ENCODE assay signal across 1 cellular context in genomic region chr20:6053776-6054688, GRCh38.
TF ChIP-seq lines count a peak whose summit lies in the region.

Gene LRRN4 (minus strand): TSS chr20:6054060. CDS start chr20:6052799, 1,261 bp downstream.

TF ChIP-seq in HepG2, 621 proteins besides CTCF, POLR2A, EP300 and RAD21 (continued from another document and continues in another):
- TF ChIP-seq, protein P1, sequence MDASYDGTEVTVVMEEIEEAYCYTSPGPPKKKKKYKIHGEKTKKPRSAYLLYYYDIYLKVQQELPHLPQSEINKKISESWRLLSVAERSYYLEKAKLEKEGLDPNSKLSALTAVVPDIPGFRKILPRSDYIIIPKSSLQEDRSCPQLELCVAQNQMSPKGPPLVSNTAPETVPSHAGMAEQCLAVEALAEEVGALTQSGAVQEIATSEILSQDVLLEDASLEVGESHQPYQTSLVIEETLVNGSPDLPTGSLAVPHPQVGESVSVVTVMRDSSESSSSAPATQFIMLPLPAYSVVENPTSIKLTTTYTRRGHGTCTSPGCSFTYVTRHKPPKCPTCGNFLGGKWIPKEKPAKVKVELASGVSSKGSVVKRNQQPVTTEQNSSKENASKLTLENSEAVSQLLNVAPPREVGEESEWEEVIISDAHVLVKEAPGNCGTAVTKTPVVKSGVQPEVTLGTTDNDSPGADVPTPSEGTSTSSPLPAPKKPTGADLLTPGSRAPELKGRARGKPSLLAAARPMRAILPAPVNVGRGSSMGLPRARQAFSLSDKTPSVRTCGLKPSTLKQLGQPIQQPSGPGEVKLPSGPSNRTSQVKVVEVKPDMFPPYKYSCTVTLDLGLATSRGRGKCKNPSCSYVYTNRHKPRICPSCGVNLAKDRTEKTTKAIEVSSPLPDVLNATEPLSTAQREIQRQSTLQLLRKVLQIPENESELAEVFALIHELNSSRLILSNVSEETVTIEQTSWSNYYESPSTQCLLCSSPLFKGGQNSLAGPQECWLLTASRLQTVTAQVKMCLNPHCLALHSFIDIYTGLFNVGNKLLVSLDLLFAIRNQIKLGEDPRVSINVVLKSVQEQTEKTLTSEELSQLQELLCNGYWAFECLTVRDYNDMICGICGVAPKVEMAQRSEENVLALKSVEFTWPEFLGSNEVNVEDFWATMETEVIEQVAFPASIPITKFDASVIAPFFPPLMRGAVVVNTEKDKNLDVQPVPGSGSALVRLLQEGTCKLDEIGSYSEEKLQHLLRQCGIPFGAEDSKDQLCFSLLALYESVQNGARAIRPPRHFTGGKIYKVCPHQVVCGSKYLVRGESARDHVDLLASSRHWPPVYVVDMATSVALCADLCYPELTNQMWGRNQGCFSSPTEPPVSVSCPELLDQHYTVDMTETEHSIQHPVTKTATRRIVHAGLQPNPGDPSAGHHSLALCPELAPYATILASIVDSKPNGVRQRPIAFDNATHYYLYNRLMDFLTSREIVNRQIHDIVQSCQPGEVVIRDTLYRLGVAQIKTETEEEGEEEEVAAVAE (CRISPR knock-in tag; IDR thresholded peaks at IDR 0.05; ENCODE audit: borderline replicate concordance), result no peak
- no peak for TF ChIP-seq ZNF652 (CRISPR knock-in tag; IDR thresholded peaks at IDR 0.05; ENCODE audit: borderline replicate concordance, low read depth)
- 0 out of 2 replicates have a peak, but pooled peaks have one; percentile 52 for TF ChIP-seq CAMTA2 (CRISPR knock-in tag; IDR thresholded peaks at IDR 0.05; ENCODE audit: borderline replicate concordance)
- TF ChIP-seq EEA1 (CRISPR knock-in tag; IDR thresholded peaks at IDR 0.05; ENCODE audit: borderline replicate concordance), result 0 out of 2 replicates have a peak, but pooled peaks have one; percentile 23
- TF ChIP-seq, protein P2, sequence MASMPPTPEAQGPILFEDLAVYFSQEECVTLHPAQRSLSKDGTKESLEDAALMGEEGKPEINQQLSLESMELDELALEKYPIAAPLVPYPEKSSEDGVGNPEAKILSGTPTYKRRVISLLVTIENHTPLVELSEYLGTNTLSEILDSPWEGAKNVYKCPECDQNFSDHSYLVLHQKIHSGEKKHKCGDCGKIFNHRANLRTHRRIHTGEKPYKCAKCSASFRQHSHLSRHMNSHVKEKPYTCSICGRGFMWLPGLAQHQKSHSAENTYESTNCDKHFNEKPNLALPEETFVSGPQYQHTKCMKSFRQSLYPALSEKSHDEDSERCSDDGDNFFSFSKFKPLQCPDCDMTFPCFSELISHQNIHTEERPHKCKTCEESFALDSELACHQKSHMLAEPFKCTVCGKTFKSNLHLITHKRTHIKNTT (CRISPR knock-in tag; IDR thresholded peaks at IDR 0.05), result no peak
- TF ChIP-seq ZNF547 (CRISPR knock-in tag; IDR thresholded peaks at IDR 0.05), result 0 out of 2 replicates have a peak, but pooled peaks have one; percentile 69
- TF ChIP-seq TFDP1 (CRISPR knock-in tag; IDR thresholded peaks at IDR 0.05; ENCODE audit: borderline replicate concordance), result 0 out of 2 replicates have a peak, but pooled peaks have one; percentile 17
- TF ChIP-seq ZNF7 (CRISPR knock-in tag; IDR thresholded peaks at IDR 0.05), result no peak
- TF ChIP-seq FOXP4 (CRISPR knock-in tag; IDR thresholded peaks at IDR 0.05), result no peak
- TF ChIP-seq, protein P3, sequence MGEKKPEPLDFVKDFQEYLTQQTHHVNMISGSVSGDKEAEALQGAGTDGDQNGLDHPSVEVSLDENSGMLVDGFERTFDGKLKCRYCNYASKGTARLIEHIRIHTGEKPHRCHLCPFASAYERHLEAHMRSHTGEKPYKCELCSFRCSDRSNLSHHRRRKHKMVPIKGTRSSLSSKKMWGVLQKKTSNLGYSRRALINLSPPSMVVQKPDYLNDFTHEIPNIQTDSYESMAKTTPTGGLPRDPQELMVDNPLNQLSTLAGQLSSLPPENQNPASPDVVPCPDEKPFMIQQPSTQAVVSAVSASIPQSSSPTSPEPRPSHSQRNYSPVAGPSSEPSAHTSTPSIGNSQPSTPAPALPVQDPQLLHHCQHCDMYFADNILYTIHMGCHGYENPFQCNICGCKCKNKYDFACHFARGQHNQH (CRISPR knock-in tag; IDR thresholded peaks at IDR 0.05), result 0 out of 2 replicates have a peak, but pooled peaks have one; percentile 7
- no peak for TF ChIP-seq CREB3 (CRISPR knock-in tag; IDR thresholded peaks at IDR 0.05)
- 0 out of 2 replicates have a peak, but pooled peaks have one; percentile 52 for TF ChIP-seq ZNF891 (CRISPR knock-in tag; IDR thresholded peaks at IDR 0.05)
- no peak for TF ChIP-seq JUN (CRISPR knock-in tag; IDR thresholded peaks at IDR 0.05)
- TF ChIP-seq SNAI1 (CRISPR knock-in tag; IDR thresholded peaks at IDR 0.05; ENCODE audit: borderline replicate concordance), result no peak
- no peak for TF ChIP-seq ATF7-NPFF (CRISPR knock-in tag; IDR thresholded peaks at IDR 0.05; ENCODE audit: low read depth)
- peak; percentile 48; the same call in 1 of the 2 replicates for TF ChIP-seq SP4 (CRISPR knock-in tag; IDR thresholded peaks at IDR 0.05)
- TF ChIP-seq ZNF614 (CRISPR knock-in tag; IDR thresholded peaks at IDR 0.05; ENCODE audit: borderline replicate concordance), result 0 out of 2 replicates have a peak, but pooled peaks have one; percentile 3
- TF ChIP-seq ZNF549 (CRISPR knock-in tag; IDR thresholded peaks at IDR 0.05), result no peak
- TF ChIP-seq ZNF598 (CRISPR knock-in tag; IDR thresholded peaks at IDR 0.05; ENCODE audit: borderline replicate concordance), result 0 out of 2 replicates have a peak, but pooled peaks have one; percentile 70
- TF ChIP-seq NFIB (CRISPR knock-in tag; IDR thresholded peaks at IDR 0.05; ENCODE audit: borderline replicate concordance), result no peak
- TF ChIP-seq MAFF (IDR thresholded peaks at IDR 0.05; ENCODE audit: low read depth, low read length), result no peak
- TF ChIP-seq ZNF572 (CRISPR knock-in tag; IDR thresholded peaks at IDR 0.05), result 0 out of 2 replicates have a peak, but pooled peaks have one; percentile 30
- no peak for TF ChIP-seq SYNCRIP (IDR thresholded peaks at IDR 0.05; ENCODE audit: insufficient read depth, low read depth, low read length)
- peak; percentile 31; the same call in 1 of the 2 replicates for TF ChIP-seq ZNF768 (CRISPR knock-in tag; IDR thresholded peaks at IDR 0.05)
- TF ChIP-seq SPEN (CRISPR knock-in tag; IDR thresholded peaks at IDR 0.05; ENCODE audit: low read depth), result peak; percentile 52; the same call in 1 of the 2 replicates
- TF ChIP-seq ZNF777 (CRISPR knock-in tag; IDR thresholded peaks at IDR 0.05), result peak; percentile 28; the same call in 1 of the 2 replicates
- TF ChIP-seq SCMH1 (CRISPR knock-in tag; IDR thresholded peaks at IDR 0.05; ENCODE audit: borderline replicate concordance), result no peak
- TF ChIP-seq, protein P4, sequence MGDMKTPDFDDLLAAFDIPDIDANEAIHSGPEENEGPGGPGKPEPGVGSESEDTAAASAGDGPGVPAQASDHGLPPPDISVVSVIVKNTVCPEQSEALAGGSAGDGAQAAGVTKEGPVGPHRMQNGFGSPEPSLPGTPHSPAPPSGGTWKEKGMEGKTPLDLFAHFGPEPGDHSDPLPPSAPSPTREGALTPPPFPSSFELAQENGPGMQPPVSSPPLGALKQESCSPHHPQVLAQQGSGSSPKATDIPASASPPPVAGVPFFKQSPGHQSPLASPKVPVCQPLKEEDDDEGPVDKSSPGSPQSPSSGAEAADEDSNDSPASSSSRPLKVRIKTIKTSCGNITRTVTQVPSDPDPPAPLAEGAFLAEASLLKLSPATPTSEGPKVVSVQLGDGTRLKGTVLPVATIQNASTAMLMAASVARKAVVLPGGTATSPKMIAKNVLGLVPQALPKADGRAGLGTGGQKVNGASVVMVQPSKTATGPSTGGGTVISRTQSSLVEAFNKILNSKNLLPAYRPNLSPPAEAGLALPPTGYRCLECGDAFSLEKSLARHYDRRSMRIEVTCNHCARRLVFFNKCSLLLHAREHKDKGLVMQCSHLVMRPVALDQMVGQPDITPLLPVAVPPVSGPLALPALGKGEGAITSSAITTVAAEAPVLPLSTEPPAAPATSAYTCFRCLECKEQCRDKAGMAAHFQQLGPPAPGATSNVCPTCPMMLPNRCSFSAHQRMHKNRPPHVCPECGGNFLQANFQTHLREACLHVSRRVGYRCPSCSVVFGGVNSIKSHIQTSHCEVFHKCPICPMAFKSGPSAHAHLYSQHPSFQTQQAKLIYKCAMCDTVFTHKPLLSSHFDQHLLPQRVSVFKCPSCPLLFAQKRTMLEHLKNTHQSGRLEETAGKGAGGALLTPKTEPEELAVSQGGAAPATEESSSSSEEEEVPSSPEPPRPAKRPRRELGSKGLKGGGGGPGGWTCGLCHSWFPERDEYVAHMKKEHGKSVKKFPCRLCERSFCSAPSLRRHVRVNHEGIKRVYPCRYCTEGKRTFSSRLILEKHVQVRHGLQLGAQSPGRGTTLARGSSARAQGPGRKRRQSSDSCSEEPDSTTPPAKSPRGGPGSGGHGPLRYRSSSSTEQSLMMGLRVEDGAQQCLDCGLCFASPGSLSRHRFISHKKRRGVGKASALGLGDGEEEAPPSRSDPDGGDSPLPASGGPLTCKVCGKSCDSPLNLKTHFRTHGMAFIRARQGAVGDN (CRISPR knock-in tag; IDR thresholded peaks at IDR 0.05), result peak; percentile 30; the same call in 1 of the 2 replicates
- TF ChIP-seq, protein P5, sequence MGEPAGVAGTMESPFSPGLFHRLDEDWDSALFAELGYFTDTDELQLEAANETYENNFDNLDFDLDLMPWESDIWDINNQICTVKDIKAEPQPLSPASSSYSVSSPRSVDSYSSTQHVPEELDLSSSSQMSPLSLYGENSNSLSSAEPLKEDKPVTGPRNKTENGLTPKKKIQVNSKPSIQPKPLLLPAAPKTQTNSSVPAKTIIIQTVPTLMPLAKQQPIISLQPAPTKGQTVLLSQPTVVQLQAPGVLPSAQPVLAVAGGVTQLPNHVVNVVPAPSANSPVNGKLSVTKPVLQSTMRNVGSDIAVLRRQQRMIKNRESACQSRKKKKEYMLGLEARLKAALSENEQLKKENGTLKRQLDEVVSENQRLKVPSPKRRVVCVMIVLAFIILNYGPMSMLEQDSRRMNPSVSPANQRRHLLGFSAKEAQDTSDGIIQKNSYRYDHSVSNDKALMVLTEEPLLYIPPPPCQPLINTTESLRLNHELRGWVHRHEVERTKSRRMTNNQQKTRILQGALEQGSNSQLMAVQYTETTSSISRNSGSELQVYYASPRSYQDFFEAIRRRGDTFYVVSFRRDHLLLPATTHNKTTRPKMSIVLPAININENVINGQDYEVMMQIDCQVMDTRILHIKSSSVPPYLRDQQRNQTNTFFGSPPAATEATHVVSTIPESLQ (CRISPR knock-in tag; conservative IDR thresholded peaks at IDR 0.05), result no peak
- TF ChIP-seq KDM5B (CRISPR knock-in tag; IDR thresholded peaks at IDR 0.05; ENCODE audit: borderline replicate concordance), result peak; percentile 45; the same call in 1 of the 2 replicates
- TF ChIP-seq ZNF275 (CRISPR knock-in tag; IDR thresholded peaks at IDR 0.05; ENCODE audit: borderline replicate concordance), result no peak
- TF ChIP-seq DR1 (CRISPR knock-in tag; IDR thresholded peaks at IDR 0.05), result no peak
- TF ChIP-seq ZNF766 (CRISPR knock-in tag; IDR thresholded peaks at IDR 0.05; ENCODE audit: borderline replicate concordance), result no peak
- peak; percentile 36; the same call in 1 of the 2 replicates for TF ChIP-seq ATF3 (CRISPR knock-in tag; IDR thresholded peaks at IDR 0.05)
- 0 out of 2 replicates have a peak, but pooled peaks have one; percentile 42 for TF ChIP-seq PITX1 (CRISPR knock-in tag; IDR thresholded peaks at IDR 0.05)
- TF ChIP-seq BCL3 (CRISPR knock-in tag; IDR thresholded peaks at IDR 0.05), result 0 out of 2 replicates have a peak, but pooled peaks have one; percentile 39
- no peak for TF ChIP-seq ADNP (CRISPR knock-in tag; IDR thresholded peaks at IDR 0.05)
- 0 out of 2 replicates have a peak, but pooled peaks have one; percentile 18 for TF ChIP-seq ZBTB38 (CRISPR knock-in tag; IDR thresholded peaks at IDR 0.05)
